Comparison of ENCODE assay signal across 1 cellular context in the genomic region with DNA sequence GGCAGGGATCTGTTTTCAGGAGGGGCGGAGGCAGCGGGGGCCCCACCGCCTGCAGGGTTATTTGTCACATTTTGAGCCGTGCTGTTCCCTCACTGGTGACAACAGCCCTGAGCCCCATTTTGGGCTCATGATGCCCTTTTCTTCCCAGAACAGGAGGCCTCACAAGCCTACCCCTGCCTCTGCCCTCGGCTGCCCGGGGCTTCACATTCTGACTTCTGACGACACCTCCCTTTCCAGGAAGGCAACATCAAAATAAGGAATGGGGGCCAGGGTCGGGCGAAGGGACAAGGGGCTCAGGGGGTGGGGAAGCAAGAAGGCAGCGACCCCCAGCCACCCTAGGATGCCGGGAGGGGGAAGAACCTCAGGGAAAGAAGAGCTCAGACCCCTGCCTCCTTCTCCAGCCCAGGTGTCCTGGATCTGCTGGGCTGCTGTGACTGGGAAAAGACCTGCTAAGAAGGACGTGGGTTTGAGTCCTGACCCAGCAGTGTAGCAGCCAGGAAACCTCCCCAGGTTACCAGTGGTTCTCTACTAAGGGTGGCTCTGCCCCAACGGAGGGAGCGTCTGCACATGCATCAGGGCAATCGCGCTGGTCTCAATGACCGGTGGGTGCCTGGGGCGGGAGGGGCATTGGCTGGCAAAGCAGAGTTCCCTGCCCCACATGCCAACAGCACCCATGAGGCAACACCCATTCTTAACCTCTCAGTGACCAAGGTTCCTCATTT.
TF ChIP-seq lines count a peak whose summit lies in the region.

No MANE protein-coding gene starts in this region.

TF ChIP-seq in H1, 55 proteins besides CTCF, POLR2A, EP300 and RAD21:
- TF ChIP-seq PHF8 (conservative IDR thresholded peaks at IDR 0.05; ENCODE audit: low read depth, low read length) (no peak), HDAC2 (IDR thresholded peaks at IDR 0.05; ENCODE audit: borderline replicate concordance in 1 of 2, low read depth in 2 of 2, low read length in 2 of 2) (no peak), ASH2L (IDR thresholded peaks at IDR 0.05; ENCODE audit: low read length) (no peak), GTF2F1 (IDR thresholded peaks at IDR 0.05; ENCODE audit: borderline replicate concordance, low read depth, low read length) (no peak), BACH1 (IDR thresholded peaks at IDR 0.05; ENCODE audit: low read length) (no peak), CBX5 (IDR thresholded peaks at IDR 0.05; ENCODE audit: low read depth, low read length) (no peak), CREB1 (IDR thresholded peaks at IDR 0.05) (no peak), NRF1 (IDR thresholded peaks at IDR 0.05; ENCODE audit: low read depth, low read length) (no peak), POLR2AphosphoS5 (IDR thresholded peaks at IDR 0.05; ENCODE audit: low read depth, low read length) (no peak), JUN (IDR thresholded peaks at IDR 0.05; ENCODE audit: low read depth, low read length) (no peak), ATF2 (IDR thresholded peaks at IDR 0.05; ENCODE audit: low read length) (no peak), TBP (IDR thresholded peaks at IDR 0.05; ENCODE audit: low read depth, low read length) (no peak), TCF12 (IDR thresholded peaks at IDR 0.05; ENCODE audit: low read depth, low read length) (no peak), CEBPB (IDR thresholded peaks at IDR 0.05; ENCODE audit: low read depth, low read length) (no peak), MAFK (IDR thresholded peaks at IDR 0.05; ENCODE audit: low read depth, low read length) (no peak)
- TF ChIP-seq, protein P1, sequence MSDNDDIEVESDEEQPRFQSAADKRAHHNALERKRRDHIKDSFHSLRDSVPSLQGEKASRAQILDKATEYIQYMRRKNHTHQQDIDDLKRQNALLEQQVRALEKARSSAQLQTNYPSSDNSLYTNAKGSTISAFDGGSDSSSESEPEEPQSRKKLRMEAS (IDR thresholded peaks at IDR 0.05), result no peak
- TF ChIP-seq, protein P2, sequence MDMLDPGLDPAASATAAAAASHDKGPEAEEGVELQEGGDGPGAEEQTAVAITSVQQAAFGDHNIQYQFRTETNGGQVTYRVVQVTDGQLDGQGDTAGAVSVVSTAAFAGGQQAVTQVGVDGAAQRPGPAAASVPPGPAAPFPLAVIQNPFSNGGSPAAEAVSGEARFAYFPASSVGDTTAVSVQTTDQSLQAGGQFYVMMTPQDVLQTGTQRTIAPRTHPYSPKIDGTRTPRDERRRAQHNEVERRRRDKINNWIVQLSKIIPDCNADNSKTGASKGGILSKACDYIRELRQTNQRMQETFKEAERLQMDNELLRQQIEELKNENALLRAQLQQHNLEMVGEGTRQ (IDR thresholded peaks at IDR 0.05; ENCODE audit: low read length), result no peak
